Comparison of ENCODE assay signal across 23 cellular contexts in the genomic region with DNA sequence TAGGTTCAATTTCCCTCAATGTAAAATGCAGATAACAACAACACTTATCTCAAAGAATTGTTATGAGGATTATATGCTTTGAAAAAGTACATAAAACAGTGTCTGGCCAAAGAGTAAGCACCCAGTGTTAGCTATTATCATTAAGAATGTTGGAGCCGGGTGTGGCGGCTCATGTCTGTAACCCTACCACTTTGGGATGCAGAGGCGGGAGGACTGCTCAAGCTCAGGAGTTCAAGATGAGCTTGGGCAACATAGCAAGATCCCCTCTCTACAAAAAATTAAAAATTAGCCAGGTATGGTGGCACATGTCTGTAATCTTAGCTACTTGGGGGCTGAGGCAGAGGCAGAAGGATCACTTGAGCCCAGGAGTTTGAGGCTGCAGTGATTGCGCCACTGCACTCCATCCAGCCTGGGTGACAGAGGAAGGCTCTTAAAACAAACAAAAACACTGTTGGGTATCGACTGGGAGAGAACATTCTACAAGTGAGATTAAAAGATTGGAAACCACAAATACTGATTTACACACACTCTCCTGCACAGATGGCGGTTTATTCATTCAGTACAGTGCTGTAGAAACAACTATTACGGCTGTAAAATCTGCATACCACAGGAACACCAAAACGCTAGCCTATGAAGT.
DNase-seq lines count a peak whose midpoint lies in the region; ATAC-seq and TF ChIP-seq lines count a peak whose summit lies in the region.
"Had no signal": no experiment of that assay in that cellular context is flagged by ENCODE, and none has a peak within 500 bp of the region (broad histone marks: within the 10 kb centered on the region; RNA-seq: fewer than 3 reads in every experiment).

No MANE protein-coding gene starts in this region.

- peak overlapping the region; percentile 13 for H3K4me2 ChIP-seq in smooth muscle cell
- H3K4me2 ChIP-seq: GM23338, KMS-11 had no signal

- H3K4me1 Mint-ChIP-seq in activated CD4-positive, alpha-beta memory T cell treated with anti-CD3 and anti-CD28 coated beads, Interleukin-2, amount 10 ng/mL, durations not matched to agents 7 days and 5 days = no peaks in the 10 kb centered on the region
- H3K4me1 Mint-ChIP-seq in activated CD4-positive, alpha-beta memory T cell treated with anti-CD3 and anti-CD28 coated beads for 36 hours (ENCODE audit: low read depth) = no peaks in the 10 kb centered on the region
- H3K4me1 Mint-ChIP-seq: B cell had no signal

- H3K27me3 ChIP-seq in left lung (no peaks in the 10 kb centered on the region), smooth muscle cell (ENCODE audit: low read depth) (no peaks in the 10 kb centered on the region), dorsolateral prefrontal cortex (no peaks in the 10 kb centered on the region)

- intact Hi-C loops in activated CD4-positive, alpha-beta memory T cell treated with anti-CD3 and anti-CD28 coated beads for 36 hours (cut with micrococcal nuclease) = no loop called here
- intact Hi-C loops in left lung (cut with DNase I) = no loop called here
- intact Hi-C loops in dorsolateral prefrontal cortex (cut with DNase I) = no loop called here

- POLR2A ChIA-PET in activated CD4-positive, alpha-beta memory T cell treated with anti-CD3 and anti-CD28 coated beads, Interleukin-2, amount 10 ng/mL, durations not matched to agents 7 days and 5 days (lab: Charles Lee) = interaction anchor here (1.1 kb wide), 1 partner anchor 8 kb away, joined by 3 read pairs; no protein-coding TSS in a partner anchor
- POLR2A ChIA-PET in activated CD4-positive, alpha-beta memory T cell treated with anti-CD3 and anti-CD28 coated beads for 36 hours (lab: Charles Lee) = no interaction called here

- ATAC-seq in left lung = peak; percentile 87
- ATAC-seq: GM12878, GM23338, PC-3 had no signal

- CTCF ChIA-PET in activated CD4-positive, alpha-beta memory T cell treated with anti-CD3 and anti-CD28 coated beads, Interleukin-2, amount 10 ng/mL, durations not matched to agents 7 days and 5 days (lab: Charles Lee) = interaction anchor here (1.3 kb wide), 1 partner anchor 56 kb away, joined by 3 read pairs; no protein-coding TSS in a partner anchor
- CTCF ChIA-PET in activated CD4-positive, alpha-beta memory T cell treated with anti-CD3 and anti-CD28 coated beads for 36 hours (lab: Charles Lee) = interaction anchor here (0.7 kb wide), 1 partner anchor 95 kb away, joined by 3 read pairs; no protein-coding TSS in a partner anchor

- peaks cover 10% of the 10 kb centered on the region for H3F3A ChIP-seq in smooth muscle cell (ENCODE audit: low read depth)

- TF ChIP-seq CTCF in left lung (IDR thresholded peaks at IDR 0.05) (no peak), smooth muscle cell (IDR thresholded peaks at IDR 0.05; ENCODE audit: borderline replicate concordance, insufficient read depth, poor library complexity, severe bottlenecking) (no peak), dorsolateral prefrontal cortex (IDR thresholded peaks at IDR 0.05 in 54 of 56, conservative IDR thresholded peaks at IDR 0.05 in 2 of 56; ENCODE audit: low read depth in 1 of 56, partially characterized antibody in 56 of 56) (no peak)

- H3K9me3 ChIP-seq in left lung (no peaks in the 10 kb centered on the region), smooth muscle cell (replicated peaks; ENCODE audit: low read depth) (no peaks in the 10 kb centered on the region)

- WGBS in smooth muscle cell (ENCODE audit: low lambda C conversion rate) = 38% methylated on average over 8 of the region's 8 CpGs

- DNase-seq in activated CD4-positive, alpha-beta memory T cell treated with anti-CD3 and anti-CD28 coated beads, Interleukin-2, amount 10 ng/mL, durations not matched to agents 7 days and 5 days = no peak
- no peak for DNase-seq in activated CD4-positive, alpha-beta memory T cell treated with anti-CD3 and anti-CD28 coated beads for 36 hours
- DNase-seq in astrocyte of the hippocampus (ENCODE audit: low read depth, low spot score) = peak; percentile 19
- DNase-seq in left lung = peak in 1 of 2 donors; percentile 52
- no peak for DNase-seq in smooth muscle cell (lab: John Stamatoyannopoulos, UW; ENCODE audit: unreplicated experiment)
- no peak for DNase-seq in foreskin melanocyte
- no peak for DNase-seq in DMS153 treated with DMSO at 0.1 percent for 48 hours (lab: John Stamatoyannopoulos, UW; ENCODE audit: unreplicated experiment)
- no peak for DNase-seq in dorsolateral prefrontal cortex
- DNase-seq: 8988T, DMS153, EL, HCEC 1CT, NCI-H1048, NCI-H1436, NCI-H1930, NCI-H345, NCI-H526, PC-3, RPMI8226 had no signal

- no peaks in the 10 kb centered on the region for H3K79me2 ChIP-seq in smooth muscle cell (ENCODE audit: low read depth)

- no peak overlapping the region for H3K9ac ChIP-seq in smooth muscle cell (ENCODE audit: low read depth)
- H3K9ac ChIP-seq: KMS-11 had no signal

- H3K27ac Mint-ChIP-seq in activated CD4-positive, alpha-beta memory T cell treated with anti-CD3 and anti-CD28 coated beads, Interleukin-2, amount 10 ng/mL, durations not matched to agents 7 days and 5 days = peak overlapping the region; percentile 23
- H3K27ac Mint-ChIP-seq in activated CD4-positive, alpha-beta memory T cell treated with anti-CD3 and anti-CD28 coated beads for 36 hours = no peak overlapping the region
- H3K27ac Mint-ChIP-seq: B cell, GM23338 had no signal

- peaks cover 0 to 81% of the 10 kb centered on the region in 2 donors for H3K36me3 ChIP-seq in left lung
- H3K36me3 ChIP-seq in smooth muscle cell (ENCODE audit: low read depth) = peaks cover 4% of the 10 kb centered on the region

- H3K4me3 Mint-ChIP-seq in activated CD4-positive, alpha-beta memory T cell treated with anti-CD3 and anti-CD28 coated beads, Interleukin-2, amount 10 ng/mL, durations not matched to agents 7 days and 5 days = no peak overlapping the region
- H3K4me3 Mint-ChIP-seq in activated CD4-positive, alpha-beta memory T cell treated with anti-CD3 and anti-CD28 coated beads for 36 hours = no peak overlapping the region
- H3K4me3 Mint-ChIP-seq: B cell, GM23338 had no signal

- H3K4me3 ChIP-seq in left lung = no peak overlapping the region
- H3K4me3 ChIP-seq in smooth muscle cell = no peak overlapping the region
- H3K4me3 ChIP-seq in dorsolateral prefrontal cortex = no peak overlapping the region
- H3K4me3 ChIP-seq: GM12878, GM23338 had no signal

- H3K9me3 Mint-ChIP-seq in activated CD4-positive, alpha-beta memory T cell treated with anti-CD3 and anti-CD28 coated beads, Interleukin-2, amount 10 ng/mL, durations not matched to agents 7 days and 5 days = no peaks in the 10 kb centered on the region
- no peaks in the 10 kb centered on the region for H3K9me3 Mint-ChIP-seq in activated CD4-positive, alpha-beta memory T cell treated with anti-CD3 and anti-CD28 coated beads for 36 hours
- H3K9me3 Mint-ChIP-seq: GM23338 had no signal

- no peaks in the 10 kb centered on the region for H4K20me1 ChIP-seq in smooth muscle cell (ENCODE audit: low read depth)

- H3K36me3 Mint-ChIP-seq in activated CD4-positive, alpha-beta memory T cell treated with anti-CD3 and anti-CD28 coated beads, Interleukin-2, amount 10 ng/mL, durations not matched to agents 7 days and 5 days (ENCODE audit: low read depth) = peaks cover 62% of the 10 kb centered on the region
- peaks cover 42% of the 10 kb centered on the region for H3K36me3 Mint-ChIP-seq in activated CD4-positive, alpha-beta memory T cell treated with anti-CD3 and anti-CD28 coated beads for 36 hours

- H2AFZ ChIP-seq in smooth muscle cell (ENCODE audit: low read depth) = no peak overlapping the region
- H2AFZ ChIP-seq: GM23338 had no signal

- H3K4me1 ChIP-seq in left lung (no peaks in the 10 kb centered on the region), smooth muscle cell (ENCODE audit: low read depth) (no peaks in the 10 kb centered on the region)

- H3K27ac ChIP-seq in left lung (peak overlapping the region in 1 of 2 donors; percentile 31), smooth muscle cell (ENCODE audit: low read depth) (peak overlapping the region; percentile 57), dorsolateral prefrontal cortex (no peak overlapping the region)
- H3K27ac ChIP-seq: KMS-11 had no signal

- no peaks in the 10 kb centered on the region for H3K27me3 Mint-ChIP-seq in activated CD4-positive, alpha-beta memory T cell treated with anti-CD3 and anti-CD28 coated beads, Interleukin-2, amount 10 ng/mL, durations not matched to agents 7 days and 5 days
- no peaks in the 10 kb centered on the region for H3K27me3 Mint-ChIP-seq in activated CD4-positive, alpha-beta memory T cell treated with anti-CD3 and anti-CD28 coated beads for 36 hours
- H3K27me3 Mint-ChIP-seq: B cell had no signal
